In the genomic region with DNA sequence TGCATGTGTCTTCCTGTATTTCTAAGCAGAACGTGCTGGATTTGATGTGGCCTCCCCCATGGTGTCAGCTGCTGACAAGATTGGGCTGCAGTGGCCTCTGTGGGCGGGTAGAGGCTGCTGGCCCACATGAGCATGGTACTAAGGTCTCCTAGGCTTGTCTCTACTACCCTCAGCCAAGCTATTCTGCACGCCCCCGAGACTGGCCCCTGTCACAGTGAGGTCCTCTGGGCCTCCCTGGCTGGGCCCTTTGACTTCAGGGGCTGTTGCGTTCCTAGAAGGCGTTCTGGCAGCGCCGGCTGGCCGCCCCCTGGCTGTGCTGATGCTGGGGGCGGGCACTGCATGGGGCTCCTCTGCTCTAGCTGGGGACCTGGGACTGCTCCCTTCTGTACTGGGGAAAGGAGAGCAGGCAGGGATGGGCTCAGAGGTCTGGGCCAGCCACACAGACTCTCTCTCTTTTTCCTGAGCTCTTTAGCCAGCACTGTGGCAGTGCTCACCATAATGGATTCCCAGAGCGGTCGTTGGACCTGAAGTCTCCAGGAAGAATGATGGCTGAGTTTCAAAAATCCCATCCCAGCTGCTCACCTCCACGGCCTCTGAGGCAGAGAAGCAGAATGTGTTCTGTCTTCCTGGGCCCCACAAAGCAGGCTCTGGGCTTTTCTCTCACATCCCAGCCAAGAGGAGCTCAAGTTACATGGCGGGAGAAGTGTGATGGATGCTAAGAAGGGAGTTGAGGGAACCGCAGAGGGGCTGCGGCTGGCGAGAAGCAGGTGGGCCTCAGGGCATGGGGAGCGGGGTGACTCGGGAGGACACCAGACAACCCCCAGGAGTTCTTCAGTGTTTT, we compare ENCODE assay signal across 14 cellular contexts. TPM values are rescaled to one million over a fixed set of nuclear protein-coding genes. Genes with fewer than 3 reads are reported as not detected.
DNase-seq lines count a peak whose midpoint lies in the region; ATAC-seq lines count a peak whose summit lies in the region.
"Had no signal": no experiment of that assay in that cellular context is flagged by ENCODE, and none has a peak within 500 bp of the region (broad histone marks: within the 10 kb centered on the region; RNA-seq: fewer than 3 reads in every experiment).

No MANE protein-coding gene starts in this region.

- no peak for DNase-seq in activated naive CD4-positive, alpha-beta T cell treated with anti-CD3 and anti-CD28 coated beads, Interleukin-2, amount 10 ng/mL, durations not matched to agents 7 days and 5 days
- DNase-seq in T-helper 17 cell = no peak
- no peak for DNase-seq in mesenchymal stem cell
- no peak for DNase-seq in stimulated activated naive B cell treated with anti-CD40 and anti-IgM and Interleukin-4, amounts not matched to agents 10 μg/mL and 1 μg/mL and 100 μg/mL, for 72 hours
- no peak for DNase-seq in NCI-H345 (lab: John Stamatoyannopoulos, UW)
- DNase-seq in MV-4-11 (lab: John Stamatoyannopoulos, UW) = no peak
- no peak for DNase-seq in anterior cingulate cortex (lab: John Stamatoyannopoulos, UW)
- DNase-seq: activated CD4-positive, CD25-positive, alpha-beta regulatory T cell; NCI-H2029; spleen had no signal

- peak overlapping the region; percentile 34 for H4K91ac ChIP-seq in mesenchymal stem cell (ENCODE audit: low read length)

- H3K4me3 ChIP-seq in mesenchymal stem cell (ENCODE audit: insufficient read depth in 1 of 2, low read depth in 1 of 2, low read length in 2 of 2) = no peak overlapping the region
- H3K4me3 ChIP-seq: GM12878, spleen had no signal

- peaks cover 40% of the 10 kb centered on the region for H3K4me1 ChIP-seq in mesenchymal stem cell (ENCODE audit: control insufficient read depth, insufficient read depth, low read depth, low read length)

- H3K18ac ChIP-seq in mesenchymal stem cell (ENCODE audit: low read depth in 1 of 2, low read length in 2 of 2) = no peak overlapping the region

- H2AK5ac ChIP-seq in mesenchymal stem cell (ENCODE audit: low read length, severe bottlenecking) = no peak overlapping the region

- no peak overlapping the region for H2BK15ac ChIP-seq in mesenchymal stem cell (ENCODE audit: low read depth, poor library complexity, severe bottlenecking)

- H2BK120ac ChIP-seq in mesenchymal stem cell (ENCODE audit: low read depth, low read length) = no peak overlapping the region

- H3K36me3 ChIP-seq in mesenchymal stem cell (ENCODE audit: control insufficient read depth in 1 of 2, insufficient read depth in 2 of 2, low read depth in 1 of 2, low read length in 2 of 2) = peaks cover 16 to 43% of the 10 kb centered on the region in 2 experiments

- peaks cover 5% of the 10 kb centered on the region for H3K36me3 Mint-ChIP-seq in activated naive CD4-positive, alpha-beta T cell treated with anti-CD3 and anti-CD28 coated beads, Interleukin-2, amount 50 U/mL, for 24 hours
- H3K36me3 Mint-ChIP-seq in activated naive CD4-positive, alpha-beta T cell treated with anti-CD3 and anti-CD28 coated beads, Interleukin-2, amount 10 ng/mL, durations not matched to agents 7 days and 5 days = peaks cover 32% of the 10 kb centered on the region
- no peaks in the 10 kb centered on the region for H3K36me3 Mint-ChIP-seq in T-helper 17 cell (ENCODE audit: low read depth)
- H3K36me3 Mint-ChIP-seq in stimulated activated naive B cell treated with anti-CD40 and anti-IgM and Interleukin-4, amounts not matched to agents 10 μg/mL and 1 μg/mL and 100 μg/mL, for 72 hours = peaks cover 17 to 27% of the 10 kb centered on the region in 2 donors

- no peaks in the 10 kb centered on the region for H3K27me3 Mint-ChIP-seq in activated naive CD4-positive, alpha-beta T cell treated with anti-CD3 and anti-CD28 coated beads, Interleukin-2, amount 50 U/mL, for 24 hours
- no peaks in the 10 kb centered on the region for H3K27me3 Mint-ChIP-seq in activated naive CD4-positive, alpha-beta T cell treated with anti-CD3 and anti-CD28 coated beads, Interleukin-2, amount 10 ng/mL, durations not matched to agents 7 days and 5 days
- no peaks in the 10 kb centered on the region for H3K27me3 Mint-ChIP-seq in T-helper 17 cell
- no peaks in the 10 kb centered on the region for H3K27me3 Mint-ChIP-seq in stimulated activated naive B cell treated with anti-CD40 and anti-IgM and Interleukin-4, amounts not matched to agents 10 μg/mL and 1 μg/mL and 100 μg/mL, for 72 hours

- no peak overlapping the region for H4K8ac ChIP-seq in mesenchymal stem cell (ENCODE audit: low read length)

- no peak overlapping the region for H3K27ac ChIP-seq in mesenchymal stem cell (ENCODE audit: low read length, poor library complexity, severe bottlenecking)
- H3K27ac ChIP-seq: HL-60 had no signal

- WGBS in mesenchymal stem cell = 94% methylated on average over 19 of the region's 19 CpGs

- CTCF ChIA-PET in activated naive CD4-positive, alpha-beta T cell treated with anti-CD3 and anti-CD28 coated beads, Interleukin-2, amount 10 ng/mL, durations not matched to agents 7 days and 5 days (lab: Charles Lee) = interaction anchor here (0.7 to 1.0 kb wide), 2 partner anchors 9 to 31 kb away, joined by 3 read pairs; no protein-coding TSS in a partner anchor

- no peak overlapping the region for H3K9ac ChIP-seq in mesenchymal stem cell (ENCODE audit: low read length)

- no peak overlapping the region for H2BK5ac ChIP-seq in mesenchymal stem cell (ENCODE audit: low read depth, low read length, poor library complexity, severe bottlenecking)

- no peaks in the 10 kb centered on the region for H3K27me3 ChIP-seq in mesenchymal stem cell (ENCODE audit: control insufficient read depth in 1 of 2, insufficient read depth in 1 of 2, low read length in 2 of 2)
- H3K27me3 ChIP-seq: spleen had no signal

- H3K4me3 Mint-ChIP-seq in activated naive CD4-positive, alpha-beta T cell treated with anti-CD3 and anti-CD28 coated beads, Interleukin-2, amount 50 U/mL, for 24 hours = no peak overlapping the region
- no peak overlapping the region for H3K4me3 Mint-ChIP-seq in activated naive CD4-positive, alpha-beta T cell treated with anti-CD3 and anti-CD28 coated beads, Interleukin-2, amount 10 ng/mL, durations not matched to agents 7 days and 5 days
- no peak overlapping the region for H3K4me3 Mint-ChIP-seq in T-helper 17 cell
- no peak overlapping the region for H3K4me3 Mint-ChIP-seq in stimulated activated naive B cell treated with anti-CD40 and anti-IgM and Interleukin-4, amounts not matched to agents 10 μg/mL and 1 μg/mL and 100 μg/mL, for 72 hours

- peaks cover 52% of the 10 kb centered on the region for H3K79me1 ChIP-seq in mesenchymal stem cell (replicated peaks; ENCODE audit: low read length, poor library complexity, severe bottlenecking)

- no peak for ATAC-seq in T-helper 17 cell
- no peak for ATAC-seq in stimulated activated naive B cell treated with anti-CD40 and anti-IgM and Interleukin-4, amounts not matched to agents 10 μg/mL and 1 μg/mL and 100 μg/mL, for 72 hours (replicated peaks)
- ATAC-seq: GM12878, SK-N-SH treated with all-trans-retinoic acid at 6 μM for 48 hours had no signal

- H3K9me3 ChIP-seq in T-helper 17 cell (ENCODE audit: control insufficient read depth, low read length, poor library complexity, severe bottlenecking) (no peaks in the 10 kb centered on the region), mesenchymal stem cell (ENCODE audit: control insufficient read depth, low read length) (no peaks in the 10 kb centered on the region)
- H3K9me3 ChIP-seq: spleen had no signal

- H3K4me1 Mint-ChIP-seq in activated naive CD4-positive, alpha-beta T cell treated with anti-CD3 and anti-CD28 coated beads, Interleukin-2, amount 50 U/mL, for 24 hours = peaks cover 70% of the 10 kb centered on the region
- H3K4me1 Mint-ChIP-seq in activated naive CD4-positive, alpha-beta T cell treated with anti-CD3 and anti-CD28 coated beads, Interleukin-2, amount 10 ng/mL, durations not matched to agents 7 days and 5 days = peaks cover 57% of the 10 kb centered on the region
- peaks cover 21% of the 10 kb centered on the region for H3K4me1 Mint-ChIP-seq in T-helper 17 cell
- H3K4me1 Mint-ChIP-seq in stimulated activated naive B cell treated with anti-CD40 and anti-IgM and Interleukin-4, amounts not matched to agents 10 μg/mL and 1 μg/mL and 100 μg/mL, for 72 hours = peaks cover 34 to 53% of the 10 kb centered on the region in 2 donors

- no peak overlapping the region for H3K4me2 ChIP-seq in mesenchymal stem cell (ENCODE audit: low read length, poor library complexity, severe bottlenecking)

- no peak overlapping the region for H2AFZ ChIP-seq in mesenchymal stem cell (ENCODE audit: low read depth, low read length)

- no peaks in the 10 kb centered on the region for H3K9me3 Mint-ChIP-seq in activated naive CD4-positive, alpha-beta T cell treated with anti-CD3 and anti-CD28 coated beads, Interleukin-2, amount 50 U/mL, for 24 hours
- H3K9me3 Mint-ChIP-seq in activated naive CD4-positive, alpha-beta T cell treated with anti-CD3 and anti-CD28 coated beads, Interleukin-2, amount 10 ng/mL, durations not matched to agents 7 days and 5 days = no peaks in the 10 kb centered on the region
- no peaks in the 10 kb centered on the region for H3K9me3 Mint-ChIP-seq in stimulated activated naive B cell treated with anti-CD40 and anti-IgM and Interleukin-4, amounts not matched to agents 10 μg/mL and 1 μg/mL and 100 μg/mL, for 72 hours

- H3K4ac ChIP-seq in mesenchymal stem cell (ENCODE audit: low read depth in 1 of 2, low read length in 2 of 2) = no peak overlapping the region

- H3K14ac ChIP-seq in mesenchymal stem cell (ENCODE audit: low read length in 2 of 2) = peak overlapping the region in 1 of 2 experiments; percentile 31

- H3K27ac Mint-ChIP-seq in activated naive CD4-positive, alpha-beta T cell treated with anti-CD3 and anti-CD28 coated beads, Interleukin-2, amount 50 U/mL, for 24 hours = peak overlapping the region; percentile 65
- no peak overlapping the region for H3K27ac Mint-ChIP-seq in activated naive CD4-positive, alpha-beta T cell treated with anti-CD3 and anti-CD28 coated beads, Interleukin-2, amount 10 ng/mL, durations not matched to agents 7 days and 5 days
- peak overlapping the region; percentile 71 for H3K27ac Mint-ChIP-seq in T-helper 17 cell
- peak overlapping the region; percentile 14 for H3K27ac Mint-ChIP-seq in stimulated activated naive B cell treated with anti-CD40 and anti-IgM and Interleukin-4, amounts not matched to agents 10 μg/mL and 1 μg/mL and 100 μg/mL, for 72 hours

- H3K23ac ChIP-seq in mesenchymal stem cell (ENCODE audit: low read length in 2 of 2) = no peak overlapping the region

- H2BK12ac ChIP-seq in mesenchymal stem cell (ENCODE audit: low read length in 2 of 2) = peak overlapping the region in 1 of 2 experiments; percentile 72

RNA-seq across cellular contexts. Expression of gene TSSK6, which starts 32.3 kb away (rescaled TPM):
- 1 to 10 TPM; 3.8 to 3.9 TPM for total RNA-seq in T-helper 17 cell
- polyA plus RNA-seq in mesenchymal stem cell (2013, experiment 1 of 2) = 0.61 TPM
- polyA plus RNA-seq in mesenchymal stem cell (2013, experiment 2 of 2) = 0.66 TPM

RNA-seq across cellular contexts. Expression of gene NDUFA13, which starts 33.0 kb away (rescaled TPM):
- 100 to 1,000 TPM; 175 to 195 TPM for total RNA-seq in T-helper 17 cell
- polyA plus RNA-seq in mesenchymal stem cell (2013, experiment 1 of 2) = 201 TPM
- 201 TPM for polyA plus RNA-seq in mesenchymal stem cell (2013, experiment 2 of 2)

RNA-seq across cellular contexts. Expression of gene YJEFN3, which starts 45.7 kb away (rescaled TPM):
- 1 to 10 TPM; 3.0 to 6.1 TPM for total RNA-seq in T-helper 17 cell
- 2.1 TPM for polyA plus RNA-seq in mesenchymal stem cell (2013, experiment 1 of 2)
- polyA plus RNA-seq in mesenchymal stem cell (2013, experiment 2 of 2) = 1.7 TPM

RNA-seq across cellular contexts. Expression of gene CILP2, which starts 55.1 kb away (rescaled TPM):
- under 1 TPM; 0.73 to 0.99 TPM for total RNA-seq in T-helper 17 cell
- polyA plus RNA-seq in mesenchymal stem cell (2013, experiment 1 of 2) = 0.32 TPM
- 0.23 TPM for polyA plus RNA-seq in mesenchymal stem cell (2013, experiment 2 of 2)
